12 cellular contexts compared by ENCODE assay signal in genomic region chr6:163420315-163420667, GRCh38. TPM values are rescaled to one million over a fixed set of nuclear protein-coding genes. Genes with fewer than 3 reads are reported as not detected.
A peak's percentile ranks its signal among the peaks of the same experiment; 100 is the strongest.
DNase-seq lines count a peak whose midpoint lies in the region; ATAC-seq and TF ChIP-seq lines count a peak whose summit lies in the region.
"Had no signal": no experiment of that assay in that cellular context is flagged by ENCODE, and none has a peak within 500 bp of the region (broad histone marks: within the 10 kb centered on the region; RNA-seq: fewer than 3 reads in every experiment).

No MANE protein-coding gene starts in this region.

- DNase-seq in HEK293T (ENCODE audit: extremely low spot score) (no peak), kidney glomerular epithelial cell (lab: John Stamatoyannopoulos, UW) (no peak)
- DNase-seq in stimulated activated naive CD8-positive, alpha-beta T cell treated with anti-CD3 and anti-CD28 coated beads, Interleukin-15, amount 100 ng/mL, for 72 hours, result no peak
- DNase-seq in activated naive CD4-positive, alpha-beta T cell treated with anti-CD3 and anti-CD28 coated beads, Interleukin-2, amount 10 ng/mL, durations not matched to agents 7 days and 5 days, result no peak
- DNase-seq: activated CD4-positive, alpha-beta T cell treated with anti-CD3 and anti-CD28 coated beads, Interleukin-2, amount 10 ng/mL, durations not matched to agents 7 days and 5 days; amniotic stem cell had no signal

- H3K9me3 Mint-ChIP-seq in brain, result peaks cover 0 to 9% (median 0%) of the 10 kb centered on the region in 5 experiments
- no peaks in the 10 kb centered on the region for H3K9me3 Mint-ChIP-seq in stimulated activated naive CD8-positive, alpha-beta T cell treated with anti-CD3 and anti-CD28 coated beads, Interleukin-15, amount 100 ng/mL, for 72 hours
- H3K9me3 Mint-ChIP-seq in activated naive CD4-positive, alpha-beta T cell treated with anti-CD3 and anti-CD28 coated beads, Interleukin-2, amount 10 ng/mL, durations not matched to agents 7 days and 5 days, result no peaks in the 10 kb centered on the region
- H3K9me3 Mint-ChIP-seq: activated CD4-positive, alpha-beta T cell treated with anti-CD3 and anti-CD28 coated beads, Interleukin-2, amount 10 ng/mL, durations not matched to agents 7 days and 5 days had no signal

- H3K27me3 Mint-ChIP-seq in brain, result peaks cover 14% of the 10 kb centered on the region
- no peaks in the 10 kb centered on the region for H3K27me3 Mint-ChIP-seq in stimulated activated naive CD8-positive, alpha-beta T cell treated with anti-CD3 and anti-CD28 coated beads, Interleukin-15, amount 100 ng/mL, for 72 hours
- H3K27me3 Mint-ChIP-seq in activated naive CD4-positive, alpha-beta T cell treated with anti-CD3 and anti-CD28 coated beads, Interleukin-2, amount 10 ng/mL, durations not matched to agents 7 days and 5 days, result no peaks in the 10 kb centered on the region
- H3K27me3 Mint-ChIP-seq: activated CD4-positive, alpha-beta T cell treated with anti-CD3 and anti-CD28 coated beads, Interleukin-2, amount 10 ng/mL, durations not matched to agents 7 days and 5 days had no signal

- H3K4me3 Mint-ChIP-seq in brain, result peak overlapping the region; percentile 86 to 95 (median 91)
- H3K4me3 Mint-ChIP-seq in stimulated activated naive CD8-positive, alpha-beta T cell treated with anti-CD3 and anti-CD28 coated beads, Interleukin-15, amount 100 ng/mL, for 72 hours, result peak overlapping the region; percentile 41 to 59
- no peak overlapping the region for H3K4me3 Mint-ChIP-seq in activated naive CD4-positive, alpha-beta T cell treated with anti-CD3 and anti-CD28 coated beads, Interleukin-2, amount 10 ng/mL, durations not matched to agents 7 days and 5 days
- H3K4me3 Mint-ChIP-seq: activated CD4-positive, alpha-beta T cell treated with anti-CD3 and anti-CD28 coated beads, Interleukin-2, amount 10 ng/mL, durations not matched to agents 7 days and 5 days had no signal

- no peak for TF ChIP-seq POLR2A in GM18505 (IDR thresholded peaks at IDR 0.05; ENCODE audit: borderline replicate concordance, extremely low read depth, insufficient read depth, insufficient read length)

- peak overlapping the region; percentile 53 for H3K27ac ChIP-seq in layer of hippocampus (ENCODE audit: low read depth, low read length)
- H3K27ac ChIP-seq: HL-60, RWPE1 had no signal

- H3K27me3 ChIP-seq in layer of hippocampus (ENCODE audit: control insufficient read depth, insufficient read depth, low read length), result no peaks in the 10 kb centered on the region

- CTCF ChIA-PET in HEK293T (lab: Yijun Ruan, JAX), result interaction anchor here (1.3 kb wide), 1 partner anchor 134 kb away, joined by 3 read pairs; no protein-coding TSS in a partner anchor
- CTCF ChIA-PET in activated naive CD4-positive, alpha-beta T cell treated with anti-CD3 and anti-CD28 coated beads, Interleukin-2, amount 10 ng/mL, durations not matched to agents 7 days and 5 days (lab: Charles Lee), result interaction anchor here (1.2 to 1.4 kb wide), 2 partner anchors 18 to 134 kb away, joined by 3 to 4 read pairs; no protein-coding TSS in a partner anchor

- TF ChIP-seq CTCF in brain (conservative IDR thresholded peaks at IDR 0.05), result no peak

- peak overlapping the region; percentile 81 to 99 (median 89) for H3K27ac Mint-ChIP-seq in brain
- H3K27ac Mint-ChIP-seq in stimulated activated naive CD8-positive, alpha-beta T cell treated with anti-CD3 and anti-CD28 coated beads, Interleukin-15, amount 100 ng/mL, for 72 hours, result no peak overlapping the region
- no peak overlapping the region for H3K27ac Mint-ChIP-seq in activated naive CD4-positive, alpha-beta T cell treated with anti-CD3 and anti-CD28 coated beads, Interleukin-2, amount 10 ng/mL, durations not matched to agents 7 days and 5 days
- H3K27ac Mint-ChIP-seq: activated CD4-positive, alpha-beta T cell treated with anti-CD3 and anti-CD28 coated beads, Interleukin-2, amount 10 ng/mL, durations not matched to agents 7 days and 5 days had no signal

- peaks cover 44% of the 10 kb centered on the region for H3K36me3 Mint-ChIP-seq in brain
- H3K36me3 Mint-ChIP-seq in activated naive CD4-positive, alpha-beta T cell treated with anti-CD3 and anti-CD28 coated beads, Interleukin-2, amount 10 ng/mL, durations not matched to agents 7 days and 5 days, result peaks cover 5% of the 10 kb centered on the region

- peaks cover 71% of the 10 kb centered on the region for H3K4me1 Mint-ChIP-seq in brain
- peaks cover 53% of the 10 kb centered on the region for H3K4me1 Mint-ChIP-seq in stimulated activated naive CD8-positive, alpha-beta T cell treated with anti-CD3 and anti-CD28 coated beads, Interleukin-15, amount 100 ng/mL, for 72 hours
- H3K4me1 Mint-ChIP-seq in activated naive CD4-positive, alpha-beta T cell treated with anti-CD3 and anti-CD28 coated beads, Interleukin-2, amount 10 ng/mL, durations not matched to agents 7 days and 5 days, result peaks cover 35% of the 10 kb centered on the region

- no peak for ATAC-seq in stimulated activated naive CD8-positive, alpha-beta T cell treated with anti-CD3 and anti-CD28 coated beads, Interleukin-15, amount 100 ng/mL, for 72 hours
- ATAC-seq in GM18517 (IDR thresholded peaks at IDR 0.05; ENCODE audit: unreplicated experiment), result no peak
- no peak for ATAC-seq in GM18505 (IDR thresholded peaks at IDR 0.05; ENCODE audit: unreplicated experiment)

- POLR2A ChIA-PET in HEK293T (lab: Yijun Ruan, JAX), result interaction anchor here (1.0 kb wide), 1 partner anchor 134 kb away, joined by 3 read pairs; no protein-coding TSS in a partner anchor

TF ChIP-seq in HEK293T, 16 proteins besides CTCF, POLR2A, EP300 and RAD21:
- TF ChIP-seq PKNOX1 (IDR thresholded peaks at IDR 0.05) (no peak), CTBP1 (IDR thresholded peaks at IDR 0.05; ENCODE audit: borderline replicate concordance) (peak; percentile 40; the same call in 1 of the 2 replicates)

RNA-seq across cellular contexts. Expression of gene QKI, which starts 5.8 kb away (rescaled TPM):
- 70.0 TPM for polyA plus RNA-seq in brain (ENCODE audit: insufficient read depth, low read depth, low replicate concordance)

Comparison
In these comparisons a context has a peak if more than half of its experiments do, and no peak if none do; other contexts are left out.
1. H3K27ac Mint-ChIP-seq: peak in brain (5 of 5); none in stimulated activated naive CD8-positive, alpha-beta T cell treated with anti-CD3 and anti-CD28 coated beads, Interleukin-15, amount 100 ng/mL, for 72 hours (0 of 2) and activated naive CD4-positive, alpha-beta T cell treated with anti-CD3 and anti-CD28 coated beads, Interleukin-2, amount 10 ng/mL, durations not matched to agents 7 days and 5 days (single experiment).